Comparison of ENCODE assay signal across 18 cellular contexts in the genomic region with DNA sequence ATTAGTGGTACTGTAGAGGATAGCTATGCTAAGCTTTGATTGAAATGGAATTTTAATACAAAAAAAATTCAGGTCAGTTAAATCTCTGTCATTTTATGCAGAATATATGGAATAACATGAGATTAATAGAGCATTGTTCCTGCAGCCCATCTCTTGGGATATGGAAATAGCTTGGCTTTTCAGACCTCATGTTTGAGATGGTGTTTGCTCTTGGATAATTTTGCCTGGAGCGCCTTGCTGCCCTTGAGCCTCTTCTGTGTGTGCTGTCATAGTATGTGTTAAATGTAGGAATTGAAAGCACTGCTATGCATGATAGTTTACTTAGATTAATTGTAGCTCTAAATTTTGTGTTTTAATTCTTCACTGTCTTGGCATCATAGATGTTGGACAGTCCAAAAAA.
"Had no signal": no experiment of that assay in that cellular context is flagged by ENCODE, and none has a peak within 500 bp of the region (broad histone marks: within the 10 kb centered on the region; RNA-seq: fewer than 3 reads in every experiment).

No MANE protein-coding gene starts in this region.

- H3K36me3 ChIP-seq: brain microvascular endothelial cell, WERI-Rb-1 had no signal

- H3K27ac Mint-ChIP-seq: activated CD4-positive, alpha-beta T cell treated with anti-CD3 and anti-CD28 coated beads for 36 hours; activated CD8-positive, alpha-beta T cell treated with anti-CD3 and anti-CD28 coated beads for 36 hours; activated naive CD4-positive, alpha-beta T cell treated with anti-CD3 and anti-CD28 coated beads, Interleukin-2, amount 10 ng/mL, durations not matched to agents 7 days and 5 days; activated naive CD8-positive, alpha-beta T cell treated with anti-CD3 and anti-CD28 coated beads for 36 hours; activated T-cell treated with anti-CD3 and anti-CD28 coated beads, Interleukin-2, amount 50 U/mL, for 72 hours; activated T-helper 2 cell treated with anti-CD3 and anti-CD28 coated beads, Interferon-gamma antibody, Interleukin-2, Interleukin-4, amounts not matched to agents 10 μg/mL and 5 μg/mL and 100 μg/mL, durations not matched to agents 14 hours and 24 hours and 36 hours; T-cell had no signal

- H3K9me3 Mint-ChIP-seq: activated naive CD8-positive, alpha-beta T cell treated with anti-CD3 and anti-CD28 coated beads for 36 hours; activated T-helper 2 cell treated with anti-CD3 and anti-CD28 coated beads, Interferon-gamma antibody, Interleukin-2, Interleukin-4, amounts not matched to agents 10 μg/mL and 5 μg/mL and 100 μg/mL, durations not matched to agents 14 hours and 24 hours and 36 hours; T-cell had no signal

- H3K27ac ChIP-seq: brain microvascular endothelial cell, WERI-Rb-1 had no signal

- H3K4me1 Mint-ChIP-seq: activated naive CD4-positive, alpha-beta T cell treated with anti-CD3 and anti-CD28 coated beads, Interleukin-2, amount 10 ng/mL, durations not matched to agents 7 days and 5 days had no signal

- ATAC-seq: activated CD4-positive, alpha-beta T cell treated with anti-CD3 and anti-CD28 coated beads for 36 hours; activated CD8-positive, alpha-beta T cell treated with anti-CD3 and anti-CD28 coated beads for 36 hours; activated T-cell treated with anti-CD3 and anti-CD28 coated beads, Interleukin-2, amount 50 U/mL, for 72 hours; PC-3; T-cell had no signal

- H3K27me3 Mint-ChIP-seq: activated CD4-positive, alpha-beta T cell treated with anti-CD3 and anti-CD28 coated beads for 36 hours; activated CD8-positive, alpha-beta T cell treated with anti-CD3 and anti-CD28 coated beads for 36 hours; activated naive CD4-positive, alpha-beta T cell treated with anti-CD3 and anti-CD28 coated beads, Interleukin-2, amount 10 ng/mL, durations not matched to agents 7 days and 5 days; activated naive CD8-positive, alpha-beta T cell treated with anti-CD3 and anti-CD28 coated beads for 36 hours; T-cell had no signal

- H3K27me3 ChIP-seq: brain microvascular endothelial cell had no signal

- DNase-seq: activated CD4-positive, alpha-beta T cell treated with anti-CD3 and anti-CD28 coated beads for 36 hours; activated CD8-positive, alpha-beta memory T cell treated with anti-CD3 and anti-CD28 coated beads, Interleukin-2, amount 50 U/mL, for 4 hours; activated CD8-positive, alpha-beta T cell treated with anti-CD3 and anti-CD28 coated beads for 36 hours; activated gamma-delta T cell treated with Interleukin-2 at 50 U/mL for 16 hours; activated naive CD4-positive, alpha-beta T cell treated with anti-CD3 and anti-CD28 coated beads, Interleukin-2, amount 10 ng/mL, durations not matched to agents 7 days and 5 days; activated naive CD8-positive, alpha-beta T cell treated with anti-CD3 and anti-CD28 coated beads for 36 hours; activated T-cell treated with anti-CD3 and anti-CD28 coated beads, Interleukin-2, amount 50 U/mL, for 72 hours; brain microvascular endothelial cell; MM.1S; NCI-H1436; NCI-H1694 treated with DMSO at 0.1 percent for 48 hours; NCI-H524 treated with DMSO at 0.1 percent for 48 hours; PC-3; T-cell; T-helper 2 cell; T1000; WERI-Rb-1 had no signal

- H3K4me3 Mint-ChIP-seq: activated CD4-positive, alpha-beta T cell treated with anti-CD3 and anti-CD28 coated beads for 36 hours; activated CD8-positive, alpha-beta T cell treated with anti-CD3 and anti-CD28 coated beads for 36 hours; activated naive CD4-positive, alpha-beta T cell treated with anti-CD3 and anti-CD28 coated beads, Interleukin-2, amount 10 ng/mL, durations not matched to agents 7 days and 5 days; activated naive CD8-positive, alpha-beta T cell treated with anti-CD3 and anti-CD28 coated beads for 36 hours; activated T-cell treated with anti-CD3 and anti-CD28 coated beads, Interleukin-2, amount 50 U/mL, for 72 hours; T-cell had no signal
